Comparison of ENCODE assay signal across 12 cellular contexts in the genomic region with DNA sequence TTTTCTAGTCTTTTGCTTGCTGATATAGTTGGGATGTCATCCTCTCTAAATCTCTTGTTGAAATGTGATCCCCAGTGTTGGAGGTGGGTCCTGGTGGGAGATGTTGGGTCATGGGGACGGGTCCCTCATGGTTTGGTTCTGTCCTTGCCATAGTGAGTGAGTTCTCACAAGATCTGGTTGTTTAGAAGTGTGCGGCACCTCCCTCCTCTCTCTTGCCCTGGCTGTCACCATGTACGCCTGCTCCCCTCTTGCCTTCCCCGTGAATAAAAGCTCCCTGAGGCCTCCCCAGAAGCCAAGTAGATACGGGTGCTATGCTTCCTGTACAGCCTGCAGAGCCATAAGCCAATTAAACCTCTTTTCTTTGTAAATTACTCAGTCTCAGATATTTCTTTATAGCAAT. TPM values are rescaled to one million over a fixed set of nuclear protein-coding genes. Genes with fewer than 3 reads are reported as not detected.
DNase-seq lines count a peak whose midpoint lies in the region; ATAC-seq and TF ChIP-seq lines count a peak whose summit lies in the region.
"Had no signal": no experiment of that assay in that cellular context is flagged by ENCODE, and none has a peak within 500 bp of the region (broad histone marks: within the 10 kb centered on the region; RNA-seq: fewer than 3 reads in every experiment).

No MANE protein-coding gene starts in this region.

- H3K4me2 ChIP-seq in GM23338 (no peak overlapping the region), osteoblast (ENCODE audit: insufficient read depth, low read length) (no peak overlapping the region)

- H3K27ac ChIP-seq in ACC112 (ENCODE audit: low read depth, low read length) (peak overlapping the region; percentile 99; the same call in 1 of the 2 replicates), GM23338 (ENCODE audit: low read depth) (no peak overlapping the region), osteoblast (ENCODE audit: low read depth, low read length) (peak overlapping the region; percentile 100)
- H3K27ac ChIP-seq: SJCRH30 had no signal

- H4K20me1 ChIP-seq in GM23338 (replicated peaks; ENCODE audit: insufficient read depth) (no peaks in the 10 kb centered on the region), osteoblast (ENCODE audit: insufficient read depth, low read length) (no peaks in the 10 kb centered on the region)

- TF ChIP-seq CTCF in GM23338 (conservative IDR thresholded peaks at IDR 0.05; ENCODE audit: low read depth in 2 of 2) (no peak), osteoblast (IDR thresholded peaks at IDR 0.05; ENCODE audit: extremely low read depth, low read depth, low read length) (no peak)

- H3K9me3 Mint-ChIP-seq in GM23338: peaks cover 8% of the 10 kb centered on the region; the same call in 2 of the 3 replicates
- no peaks in the 10 kb centered on the region for H3K9me3 Mint-ChIP-seq in central memory CD8-positive, alpha-beta T cell
- H3K9me3 Mint-ChIP-seq: memory B cell had no signal

- peaks cover 10% of the 10 kb centered on the region for H3F3A ChIP-seq in GM23338 (replicated peaks; ENCODE audit: low read depth)

- H3K4me3 ChIP-seq in ACC112 (ENCODE audit: low read depth, low read length): no peak overlapping the region
- no peak overlapping the region for H3K4me3 ChIP-seq in GM23338
- H3K4me3 ChIP-seq in osteoblast (ENCODE audit: insufficient read depth, low read length): no peak overlapping the region
- H3K4me3 ChIP-seq: HAP-1, SJCRH30 had no signal

- H3K79me2 ChIP-seq in ACC112 (ENCODE audit: control insufficient read depth, insufficient read depth, low read length, unreplicated experiment) (peaks cover 37% of the 10 kb centered on the region), GM23338 (replicated peaks; ENCODE audit: insufficient read depth) (peaks cover 19% of the 10 kb centered on the region), osteoblast (ENCODE audit: insufficient read depth, low read length) (peaks cover 68% of the 10 kb centered on the region)

- H3K4me1 ChIP-seq in ACC112 (ENCODE audit: control insufficient read depth, insufficient read depth, low read length, unreplicated experiment): peaks cover 34% of the 10 kb centered on the region
- H3K4me1 ChIP-seq in GM23338 (ENCODE audit: insufficient read depth): peaks cover 46% of the 10 kb centered on the region
- peaks cover 31% of the 10 kb centered on the region for H3K4me1 ChIP-seq in osteoblast (ENCODE audit: insufficient read depth, low read length)
- H3K4me1 ChIP-seq: HAP-1 had no signal

- H3K9me2 ChIP-seq in GM23338 (ENCODE audit: insufficient read depth): no peaks in the 10 kb centered on the region

- no peak for ATAC-seq in GM23338
- ATAC-seq in central memory CD8-positive, alpha-beta T cell (replicated peaks; ENCODE audit: extremely low read depth, poor library complexity, severe bottlenecking): no peak
- no peak for ATAC-seq in GM21528 (IDR thresholded peaks at IDR 0.05; ENCODE audit: low FRiP score, unreplicated experiment)
- ATAC-seq in GM19397 (IDR thresholded peaks at IDR 0.05; ENCODE audit: unreplicated experiment): no peak
- ATAC-seq in HG03280 (IDR thresholded peaks at IDR 0.05; ENCODE audit: unreplicated experiment): no peak

- H3K4me3 Mint-ChIP-seq in GM23338: no peak overlapping the region
- no peak overlapping the region for H3K4me3 Mint-ChIP-seq in central memory CD8-positive, alpha-beta T cell
- H3K4me3 Mint-ChIP-seq: memory B cell had no signal

- peaks cover 55% of the 10 kb centered on the region for H3K4me1 Mint-ChIP-seq in GM23338
- peaks cover 59% of the 10 kb centered on the region for H3K4me1 Mint-ChIP-seq in central memory CD8-positive, alpha-beta T cell

- H3K36me3 ChIP-seq in ACC112 (ENCODE audit: insufficient read depth, low read length) (peaks cover 17% of the 10 kb centered on the region), GM23338 (ENCODE audit: insufficient read depth) (no peaks in the 10 kb centered on the region), osteoblast (ENCODE audit: insufficient read depth, low read length) (peaks cover 22% of the 10 kb centered on the region)
- H3K36me3 ChIP-seq: HAP-1 had no signal

- no peaks in the 10 kb centered on the region for H3K9me3 ChIP-seq in osteoblast (ENCODE audit: low read depth, low read length)
- H3K9me3 ChIP-seq: HAP-1, SJCRH30 had no signal

- H2AFZ ChIP-seq in ACC112 (ENCODE audit: low read length, unreplicated experiment) (no peak overlapping the region), GM23338 (no peak overlapping the region), osteoblast (ENCODE audit: low read length) (no peak overlapping the region)

- peaks cover 16% of the 10 kb centered on the region for H3K36me3 Mint-ChIP-seq in GM23338 (ENCODE audit: low read depth)
- peaks cover 15% of the 10 kb centered on the region for H3K36me3 Mint-ChIP-seq in central memory CD8-positive, alpha-beta T cell (ENCODE audit: insufficient read depth)

- no peaks in the 10 kb centered on the region for H3K27me3 ChIP-seq in ACC112 (ENCODE audit: insufficient read depth, low read length)
- no peaks in the 10 kb centered on the region for H3K27me3 ChIP-seq in GM23338 (ENCODE audit: insufficient read depth)
- no peaks in the 10 kb centered on the region for H3K27me3 ChIP-seq in osteoblast (ENCODE audit: insufficient read depth, low read length)
- H3K27me3 ChIP-seq: SJCRH30 had no signal

- peaks cover 2% of the 10 kb centered on the region for H3K27me3 Mint-ChIP-seq in GM23338 (ENCODE audit: insufficient read depth, low read depth, poor library complexity)
- H3K27me3 Mint-ChIP-seq in central memory CD8-positive, alpha-beta T cell: no peaks in the 10 kb centered on the region
- H3K27me3 Mint-ChIP-seq: memory B cell had no signal

- peak overlapping the region; percentile 73; the same call in 1 of the 2 replicates for H3K27ac Mint-ChIP-seq in GM23338
- H3K27ac Mint-ChIP-seq in central memory CD8-positive, alpha-beta T cell (ENCODE audit: low read depth): peak overlapping the region; percentile 73

- DNase-seq in GM23338 (ENCODE audit: low spot score) (no peak), osteoblast (ENCODE audit: insufficient read length, low spot score, missing footprints) (no peak)
- no peak for DNase-seq in central memory CD8-positive, alpha-beta T cell (ENCODE audit: low spot score in 2 of 2)
- DNase-seq in central memory CD4-positive, alpha-beta T cell: no peak
- DNase-seq: NCI-H524 treated with DMSO at 0.1 percent for 48 hours, SJCRH30 had no signal

TF ChIP-seq in GM23338, 12 proteins besides CTCF, POLR2A, EP300 and RAD21:
- TF ChIP-seq JUNB (IDR thresholded peaks at IDR 0.05; ENCODE audit: unreplicated experiment) (no peak), POLR2AphosphoS5 (IDR thresholded peaks at IDR 0.05; ENCODE audit: low read depth) (no peak), EZH2phosphoT487 (IDR thresholded peaks at IDR 0.05; ENCODE audit: unreplicated experiment) (no peak), CREB1 (CRISPR knock-in tag; IDR thresholded peaks at IDR 0.05; ENCODE audit: low read depth) (no peak)

RNA-seq across cellular contexts. Expression of a gene that starts 15.2 kb away (rescaled TPM):
- total RNA-seq in GM23338 (2014; rRNA removed; shearing (Covaris generic)): 16.9 and 17.6 TPM in 2 replicates
- polyA plus RNA-seq in GM23338 (2016; fragmentation: Nextera tagmentation; extraction: Ambion mirVana): 5.6 and 6.4 TPM in 2 replicates
- 28.0 and 32.9 TPM in 2 replicates for total RNA-seq in osteoblast
